In the genomic region with DNA sequence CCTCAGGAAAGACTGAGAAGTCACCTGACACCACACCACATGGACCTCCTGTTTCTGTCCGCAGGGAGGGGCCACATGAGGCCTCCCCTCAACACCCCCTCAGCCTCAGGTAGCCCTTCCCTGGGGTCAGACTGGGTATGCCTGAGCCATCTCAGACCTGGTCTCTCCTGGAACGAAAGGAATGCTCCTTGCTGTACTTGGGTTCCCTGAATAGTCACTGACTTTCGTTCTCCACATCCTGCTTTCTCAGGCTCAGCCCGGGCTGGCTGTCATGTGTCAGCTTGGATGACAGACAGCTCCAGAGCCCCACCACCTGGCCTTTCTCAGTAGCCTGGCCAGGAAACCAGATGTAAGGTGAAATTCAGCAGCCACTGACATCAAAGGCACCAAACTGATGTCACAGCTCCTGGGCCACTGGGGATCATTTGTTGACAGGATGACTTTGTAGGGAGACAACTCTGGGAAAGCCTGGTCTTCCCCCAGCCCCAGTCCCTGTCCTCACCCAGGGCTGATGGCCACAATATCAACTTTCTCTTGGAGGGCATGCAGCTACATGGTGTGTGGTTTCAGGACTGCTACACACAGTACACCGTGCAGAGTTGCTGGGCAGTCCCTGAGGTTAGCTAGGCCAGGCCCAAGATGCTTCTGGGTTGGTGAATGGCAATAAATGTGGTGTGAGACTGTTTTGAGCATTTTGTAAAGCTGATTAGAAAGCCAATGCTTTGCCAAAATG, we compare ENCODE assay signal across 9 cellular contexts.
DNase-seq lines count a peak whose midpoint lies in the region; ATAC-seq, FAIRE-seq and TF ChIP-seq lines count a peak whose summit lies in the region.
"Had no signal": no experiment of that assay in that cellular context is flagged by ENCODE, and none has a peak within 500 bp of the region (broad histone marks: within the 10 kb centered on the region; RNA-seq: fewer than 3 reads in every experiment).

No MANE protein-coding gene starts in this region.

- H3K4me1 ChIP-seq in SJCRH30 (peaks cover 9% of the 10 kb centered on the region; the same call in 1 of the 2 replicates), kidney (ENCODE audit: control insufficient read depth in 1 of 2, insufficient read depth in 1 of 2, low read depth in 1 of 2, low read length in 2 of 2) (no peaks in the 10 kb centered on the region), sigmoid colon (no peaks in the 10 kb centered on the region)

- no peak for TF ChIP-seq POLR2A in sigmoid colon (IDR thresholded peaks at IDR 0.05)

- H3K9ac ChIP-seq in kidney (ENCODE audit: low read length in 2 of 2) = no peak overlapping the region

- TF ChIP-seq EP300 in sigmoid colon (IDR thresholded peaks at IDR 0.05) = no peak

- H3K36me3 ChIP-seq in SJCRH30 = no peaks in the 10 kb centered on the region
- no peaks in the 10 kb centered on the region for H3K36me3 ChIP-seq in kidney (ENCODE audit: control insufficient read depth in 1 of 2, insufficient read depth in 2 of 2, low read length in 2 of 2)
- no peaks in the 10 kb centered on the region for H3K36me3 ChIP-seq in sigmoid colon

- H3K9me3 ChIP-seq in SJCRH30 (replicated peaks) = no peaks in the 10 kb centered on the region
- H3K9me3 ChIP-seq in kidney (ENCODE audit: control insufficient read depth in 1 of 2, low read length in 2 of 2) = no peaks in the 10 kb centered on the region
- H3K9me3 ChIP-seq in sigmoid colon = no peaks in the 10 kb centered on the region

- H3K27me3 ChIP-seq in SJCRH30 (no peaks in the 10 kb centered on the region), sigmoid colon (no peaks in the 10 kb centered on the region)

- no peak overlapping the region for H3K27ac ChIP-seq in SJCRH30
- no peak overlapping the region for H3K27ac ChIP-seq in kidney (ENCODE audit: low read depth in 2 of 2, low read length in 2 of 2)
- H3K27ac ChIP-seq in sigmoid colon = no peak overlapping the region

- peak; percentile 55 for ATAC-seq in HG03095 (IDR thresholded peaks at IDR 0.05; ENCODE audit: unreplicated experiment)

- DNase-seq in NCI-H146 (lab: John Stamatoyannopoulos, UW) = peak; percentile 10
- no peak for DNase-seq in NCI-H146 treated with DMSO at 0.1 percent for 48 hours (lab: John Stamatoyannopoulos, UW; ENCODE audit: unreplicated experiment)
- DNase-seq in SJCRH30 = peak; percentile 36 to 37
- no peak for DNase-seq in kidney
- no peak for DNase-seq in posterior vena cava (ENCODE audit: low spot score)
- no peak for DNase-seq in sigmoid colon
- no peak for DNase-seq in GDM1 (lab: John Stamatoyannopoulos, UW)

- TF ChIP-seq CTCF in kidney (IDR thresholded peaks at IDR 0.05; ENCODE audit: borderline replicate concordance, extremely low read depth, insufficient read depth) = peak; percentile 7
- peak in 1 of 4 experiments; percentile 7 for TF ChIP-seq CTCF in sigmoid colon (IDR thresholded peaks at IDR 0.05)

- intact Hi-C loops in kidney (cut with DNase I) = no loop called here
- intact Hi-C loops in posterior vena cava (cut with DNase I) = no loop called here
- intact Hi-C loops in sigmoid colon (cut with DNase I) = no loop called here

- no peak for FAIRE-seq in kidney (lab: Jason Lieb, UNC)
- FAIRE-seq: frontal cortex had no signal

- H3K4me3 ChIP-seq in SJCRH30 (no peak overlapping the region), kidney (ENCODE audit: low read length in 2 of 2) (no peak overlapping the region), sigmoid colon (no peak overlapping the region)

- WGBS in sigmoid colon, 2 donors = 27 to 36% methylated on average over 5 of the region's 5 CpGs

Comparison
In these comparisons a context has a peak if more than half of its experiments do, and no peak if none do; other contexts are left out.
1. DNase-seq: peak in NCI-H146 (single experiment) and SJCRH30 (2 of 2); none in NCI-H146 treated with DMSO at 0.1 percent for 48 hours (single experiment), kidney (single experiment), posterior vena cava (single experiment), sigmoid colon (single experiment) and GDM1 (single experiment).